In genomic region chr11:62338218-62338617, GRCh38 we compare ENCODE assay signal across 1 cellular context.
TF ChIP-seq lines count a peak whose summit lies in the region.

No MANE protein-coding gene starts in this region.

TF ChIP-seq in GM23338, 12 proteins besides CTCF, POLR2A, EP300 and RAD21 (continued from another document):
- TF ChIP-seq ETS1 (IDR thresholded peaks at IDR 0.05), result no peak
- TF ChIP-seq REST (IDR thresholded peaks at IDR 0.05; ENCODE audit: unreplicated experiment), result no peak
